14 cellular contexts compared by ENCODE assay signal in genomic region chr5:137621306-137621705, GRCh38.
"Had no signal": no experiment of that assay in that cellular context is flagged by ENCODE, and none has a peak within 500 bp of the region (broad histone marks: within the 10 kb centered on the region; RNA-seq: fewer than 3 reads in every experiment).

No MANE protein-coding gene starts in this region.

- H3K36me3 ChIP-seq: pancreas, SJSA1, transverse colon had no signal

- H3K4me1 ChIP-seq: transverse colon had no signal

- H3K4me3 Mint-ChIP-seq: activated CD4-positive, alpha-beta memory T cell treated with anti-CD3 and anti-CD28 coated beads, Interleukin-2, amount 10 ng/mL, durations not matched to agents 7 days and 5 days; activated CD4-positive, alpha-beta T cell treated with anti-CD3 and anti-CD28 coated beads for 36 hours; activated naive CD8-positive, alpha-beta T cell treated with anti-CD3 and anti-CD28 coated beads, Interleukin-2, amount 10 ng/mL, durations not matched to agents 7 days and 5 days; memory B cell; T-cell had no signal

- H3K4me2 ChIP-seq: smooth muscle cell had no signal

- H3K27ac ChIP-seq: transverse colon, VCaP had no signal

- H3K36me3 Mint-ChIP-seq: memory B cell had no signal

- H3K4me1 Mint-ChIP-seq: activated CD4-positive, alpha-beta memory T cell treated with anti-CD3 and anti-CD28 coated beads, Interleukin-2, amount 10 ng/mL, durations not matched to agents 7 days and 5 days; activated CD4-positive, alpha-beta T cell treated with anti-CD3 and anti-CD28 coated beads for 36 hours; activated naive CD8-positive, alpha-beta T cell treated with anti-CD3 and anti-CD28 coated beads, Interleukin-2, amount 10 ng/mL, durations not matched to agents 7 days and 5 days; T-cell had no signal

- H3K9me3 ChIP-seq: esophagus muscularis mucosa, pancreas, SJSA1, transverse colon had no signal

- H3K27ac Mint-ChIP-seq: activated CD4-positive, alpha-beta memory T cell treated with anti-CD3 and anti-CD28 coated beads, Interleukin-2, amount 10 ng/mL, durations not matched to agents 7 days and 5 days; activated CD4-positive, alpha-beta T cell treated with anti-CD3 and anti-CD28 coated beads for 36 hours; activated naive CD8-positive, alpha-beta T cell treated with anti-CD3 and anti-CD28 coated beads, Interleukin-2, amount 10 ng/mL, durations not matched to agents 7 days and 5 days; memory B cell; T-cell had no signal

- DNase-seq: activated CD4-positive, alpha-beta memory T cell treated with anti-CD3 and anti-CD28 coated beads, Interleukin-2, amount 10 ng/mL, durations not matched to agents 7 days and 5 days; activated CD4-positive, alpha-beta T cell treated with anti-CD3 and anti-CD28 coated beads for 36 hours; activated naive CD8-positive, alpha-beta T cell treated with anti-CD3 and anti-CD28 coated beads, Interleukin-2, amount 10 ng/mL, durations not matched to agents 7 days and 5 days; central memory CD4-positive, alpha-beta T cell; dermis blood vessel endothelial cell; pancreas; T-cell; T1000; transverse colon had no signal

- H3K9me3 Mint-ChIP-seq: activated CD4-positive, alpha-beta memory T cell treated with anti-CD3 and anti-CD28 coated beads, Interleukin-2, amount 10 ng/mL, durations not matched to agents 7 days and 5 days; activated naive CD8-positive, alpha-beta T cell treated with anti-CD3 and anti-CD28 coated beads, Interleukin-2, amount 10 ng/mL, durations not matched to agents 7 days and 5 days; memory B cell; T-cell had no signal

- ATAC-seq: activated CD4-positive, alpha-beta T cell treated with anti-CD3 and anti-CD28 coated beads for 36 hours; T-cell had no signal

- H3K27me3 ChIP-seq: esophagus muscularis mucosa, pancreas, SJSA1, transverse colon had no signal

- H3K4me3 ChIP-seq: esophagus muscularis mucosa, pancreas, SJSA1, smooth muscle cell, transverse colon had no signal

- H3K27me3 Mint-ChIP-seq: activated CD4-positive, alpha-beta memory T cell treated with anti-CD3 and anti-CD28 coated beads, Interleukin-2, amount 10 ng/mL, durations not matched to agents 7 days and 5 days; activated CD4-positive, alpha-beta T cell treated with anti-CD3 and anti-CD28 coated beads for 36 hours; activated naive CD8-positive, alpha-beta T cell treated with anti-CD3 and anti-CD28 coated beads, Interleukin-2, amount 10 ng/mL, durations not matched to agents 7 days and 5 days; memory B cell; T-cell had no signal
